In the genomic region with DNA sequence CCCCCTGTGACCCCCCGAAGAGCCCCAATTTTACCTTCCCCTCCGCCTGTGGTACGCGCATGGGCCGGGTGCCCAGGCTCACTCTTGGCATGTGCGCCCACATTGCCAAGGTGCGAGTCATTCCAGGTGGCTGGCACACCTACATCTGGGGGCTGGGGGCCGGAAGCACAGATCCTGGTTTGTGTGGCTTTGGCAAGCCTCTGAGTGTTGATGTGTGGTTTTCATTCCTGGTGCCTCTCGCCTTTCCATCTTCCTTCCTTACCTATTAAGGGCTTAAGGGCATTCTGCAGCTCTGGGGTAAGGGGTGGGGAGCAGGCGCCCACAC, we compare ENCODE assay signal across 15 cellular contexts. TPM values are rescaled to one million over a fixed set of nuclear protein-coding genes. Genes with fewer than 3 reads are reported as not detected.
DNase-seq lines count a peak whose midpoint lies in the region; ATAC-seq and TF ChIP-seq lines count a peak whose summit lies in the region.
"Had no signal": no experiment of that assay in that cellular context is flagged by ENCODE, and none has a peak within 500 bp of the region (broad histone marks: within the 10 kb centered on the region; RNA-seq: fewer than 3 reads in every experiment).

No MANE protein-coding gene starts in this region.

- H3K9me3 Mint-ChIP-seq in activated T-cell treated with anti-CD3 and anti-CD28 coated beads, Interleukin-2, amount 50 U/mL, for 72 hours = no peaks in the 10 kb centered on the region
- H3K9me3 Mint-ChIP-seq in activated T-cell treated with anti-CD3 and anti-CD28 coated beads, Interleukin-2, amount 50 U/mL, for 24 hours = no peaks in the 10 kb centered on the region

- no peak overlapping the region for H3K27ac Mint-ChIP-seq in activated T-cell treated with anti-CD3 and anti-CD28 coated beads, Interleukin-2, amount 50 U/mL, for 72 hours
- no peak overlapping the region for H3K27ac Mint-ChIP-seq in activated T-cell treated with anti-CD3 and anti-CD28 coated beads, Interleukin-2, amount 50 U/mL, for 24 hours

- no peak for TF ChIP-seq CTCF in testis (IDR thresholded peaks at IDR 0.05)

- TF ChIP-seq POLR2A in testis (IDR thresholded peaks at IDR 0.05) = no peak

- peaks cover 57% of the 10 kb centered on the region for H3K27me3 Mint-ChIP-seq in activated T-cell treated with anti-CD3 and anti-CD28 coated beads, Interleukin-2, amount 50 U/mL, for 72 hours (ENCODE audit: low read depth)
- H3K27me3 Mint-ChIP-seq in activated T-cell treated with anti-CD3 and anti-CD28 coated beads, Interleukin-2, amount 50 U/mL, for 24 hours = peaks cover 58% of the 10 kb centered on the region

- H3K4me3 ChIP-seq in iPS-18c (ENCODE audit: insufficient read depth, low read depth, low read length) (peak overlapping the region; percentile 75; the same call in 1 of the 2 replicates), testis (peak overlapping the region; percentile 45 to 71)

- H3K27ac ChIP-seq in testis = peak overlapping the region; percentile 76 to 84
- H3K27ac ChIP-seq: neutrophil had no signal

- H3K36me3 ChIP-seq in testis (ENCODE audit: low read depth, missing control alignments) = no peaks in the 10 kb centered on the region
- H3K36me3 ChIP-seq: neutrophil had no signal

- no peak for ATAC-seq in activated T-cell treated with anti-CD3 and anti-CD28 coated beads, Interleukin-2, amount 50 U/mL, for 72 hours (replicated peaks in 1 of 2)
- ATAC-seq in GM21576 (IDR thresholded peaks at IDR 0.05; ENCODE audit: unreplicated experiment) (no peak), GM18519 (IDR thresholded peaks at IDR 0.05; ENCODE audit: low FRiP score, unreplicated experiment) (no peak)

- H3K4me3 Mint-ChIP-seq in activated T-cell treated with anti-CD3 and anti-CD28 coated beads, Interleukin-2, amount 50 U/mL, for 72 hours = peak overlapping the region; percentile 80 to 82
- H3K4me3 Mint-ChIP-seq in activated T-cell treated with anti-CD3 and anti-CD28 coated beads, Interleukin-2, amount 50 U/mL, for 24 hours = no peak overlapping the region

- no peaks in the 10 kb centered on the region for H3K27me3 ChIP-seq in testis

- DNase-seq in activated T-cell treated with anti-CD3 and anti-CD28 coated beads, Interleukin-2, amount 50 U/mL, for 72 hours = no peak
- no peak for DNase-seq in activated T-cell treated with anti-CD3 and anti-CD28 coated beads, Interleukin-2, amount 50 U/mL, for 24 hours
- peak; percentile 81 for DNase-seq in SW480 (ENCODE audit: low spot score)
- DNase-seq in testis = no peak
- no peak for DNase-seq in NCI-H82 (lab: John Stamatoyannopoulos, UW)
- DNase-seq: activated T-cell treated with anti-CD3 and anti-CD28 coated beads for 4 hours, NCI-H774, T1000, trophoblast cell had no signal

- H3K9me3 ChIP-seq in iPS-18c (ENCODE audit: control insufficient read depth, insufficient read depth, low read length) = no peaks in the 10 kb centered on the region
- no peaks in the 10 kb centered on the region for H3K9me3 ChIP-seq in testis
- H3K9me3 ChIP-seq: neutrophil had no signal

- peaks cover 47% of the 10 kb centered on the region for H3K4me1 ChIP-seq in testis

- WGBS in testis, 2 donors = 32 to 33% methylated on average over 8 to 10 of the region's 10 CpGs

- intact Hi-C loops in testis (cut with DNase I; ENCODE audit: low total_unique reads) = no loop called here

- H3K36me3 Mint-ChIP-seq in activated T-cell treated with anti-CD3 and anti-CD28 coated beads, Interleukin-2, amount 50 U/mL, for 72 hours (ENCODE audit: insufficient read depth in 2 of 2) = peaks cover 0 to 2% of the 10 kb centered on the region in 2 donors
- peaks cover under 1% of the 10 kb centered on the region for H3K36me3 Mint-ChIP-seq in activated T-cell treated with anti-CD3 and anti-CD28 coated beads, Interleukin-2, amount 50 U/mL, for 24 hours (ENCODE audit: low read depth)

- H3K4me1 Mint-ChIP-seq in activated T-cell treated with anti-CD3 and anti-CD28 coated beads, Interleukin-2, amount 50 U/mL, for 72 hours (ENCODE audit: low read depth) = peaks cover 45% of the 10 kb centered on the region
- H3K4me1 Mint-ChIP-seq in activated T-cell treated with anti-CD3 and anti-CD28 coated beads, Interleukin-2, amount 50 U/mL, for 24 hours (ENCODE audit: low read depth) = peaks cover 38% of the 10 kb centered on the region

RNA-seq across cellular contexts. Expression of gene RNF39, which starts 0.4 kb away (rescaled TPM):
- not detected for total RNA-seq in activated T-cell treated with anti-CD3 and anti-CD28 coated beads, Interleukin-2, amount 50 U/mL, for 72 hours
- 1 to 10 TPM; 3.5 to 4.3 TPM for total RNA-seq in testis
- 2.7 TPM for polyA plus RNA-seq in testis (ENCODE audit: insufficient read depth, low read depth, low replicate concordance)
- total RNA-seq: glomerular endothelial cell had no signal
- polyA plus RNA-seq: AG04450 had no signal

RNA-seq across cellular contexts. Expression of gene PPP1R11, which starts 9.0 kb away (rescaled TPM):
- 10 to 100 TPM; 54.1 to 63.1 TPM for total RNA-seq in activated T-cell treated with anti-CD3 and anti-CD28 coated beads, Interleukin-2, amount 50 U/mL, for 72 hours
- total RNA-seq in testis = 10 to 100 TPM; 40.2 to 55.0 TPM
- 91.8 TPM for polyA plus RNA-seq in testis (ENCODE audit: insufficient read depth, low read depth, low replicate concordance)

RNA-seq across cellular contexts. Expression of gene POLR1H, which starts 14.9 kb away (rescaled TPM):
- total RNA-seq in activated T-cell treated with anti-CD3 and anti-CD28 coated beads, Interleukin-2, amount 50 U/mL, for 72 hours = 10 to 100 TPM; 77.1 to 81.9 TPM
- total RNA-seq in testis = 10 to 100 TPM; 29.4 to 33.7 TPM
- polyA plus RNA-seq in testis (ENCODE audit: insufficient read depth, low read depth, low replicate concordance) = 56.8 TPM

RNA-seq across cellular contexts. Expression of gene TRIM31, which starts 36.9 kb away (rescaled TPM):
- under 1 TPM in 1 of 2 donors, not detected in 1; 0.12 TPM for total RNA-seq in activated T-cell treated with anti-CD3 and anti-CD28 coated beads, Interleukin-2, amount 50 U/mL, for 72 hours
- total RNA-seq in testis = 1 to 10 TPM in 1 of 2 donors, under 1 TPM in 1; 0.50 to 4.0 TPM
- 6.4 TPM for polyA plus RNA-seq in testis (ENCODE audit: insufficient read depth, low read depth, low replicate concordance)
- total RNA-seq: glomerular endothelial cell had no signal
- polyA plus RNA-seq: AG04450 had no signal

RNA-seq across cellular contexts. Expression of gene TRIM40, which starts 60.0 kb away (rescaled TPM):
- not detected for total RNA-seq in activated T-cell treated with anti-CD3 and anti-CD28 coated beads, Interleukin-2, amount 50 U/mL, for 72 hours
- under 1 TPM; 0.19 to 0.79 TPM for total RNA-seq in testis
- 7.5 TPM for polyA plus RNA-seq in testis (ENCODE audit: insufficient read depth, low read depth, low replicate concordance)
- total RNA-seq: glomerular endothelial cell had no signal
- polyA plus RNA-seq: AG04450 had no signal

Comparison
In these comparisons a context has a peak if more than half of its experiments do, and no peak if none do; other contexts are left out.
1. RNA of gene RNF39, which starts 0.4 kb away (total RNA-seq): 3.5 to 4.3 TPM in testis; not detected in activated T-cell treated with anti-CD3 and anti-CD28 coated beads, Interleukin-2, amount 50 U/mL, for 72 hours; every median in the first group is over 4 times any median in the second.